In genomic region chr17:45240905-45241314, GRCh38 we compare ENCODE assay signal across 13 cellular contexts. TPM values are rescaled to one million over a fixed set of nuclear protein-coding genes. Genes with fewer than 3 reads are reported as not detected.
DNase-seq lines count a peak whose midpoint lies in the region; ATAC-seq and TF ChIP-seq lines count a peak whose summit lies in the region.
"Had no signal": no experiment of that assay in that cellular context is flagged by ENCODE, and none has a peak within 500 bp of the region (broad histone marks: within the 10 kb centered on the region; RNA-seq: fewer than 3 reads in every experiment).

No MANE protein-coding gene starts in this region.

- H3K36me3 ChIP-seq in mesodermal cell (ENCODE audit: control insufficient read depth, insufficient read depth, low read length) (no peaks in the 10 kb centered on the region), upper lobe of left lung (peaks cover 3 to 85% (median 53%) of the 10 kb centered on the region in 4 donors)

- peak overlapping the region; percentile 8 for H3K4me3 ChIP-seq in choroid plexus epithelial cell (ENCODE audit: low read depth, low read length)
- H3K4me3 ChIP-seq in mesodermal cell (ENCODE audit: extremely low read depth, insufficient read depth, low read length, poor library complexity, severe bottlenecking): peak overlapping the region; percentile 36
- H3K4me3 ChIP-seq in upper lobe of left lung: peak overlapping the region in 3 of 4 donors; percentile 35 to 42 (median 38)

- no peak overlapping the region for H3K4me3 Mint-ChIP-seq in natural killer cell
- no peak overlapping the region for H3K4me3 Mint-ChIP-seq in natural killer cell treated with Interleukin-12 subunit alpha and Interleukin-12 subunit beta and Interleukin-15 and Interleukin-18, amount 100 ng/mL, for 72 hours
- H3K4me3 Mint-ChIP-seq: activated CD8-positive, alpha-beta memory T cell treated with anti-CD3 and anti-CD28 coated beads, Interleukin-2, amount 10 ng/mL, durations not matched to agents 7 days and 5 days; CD14-positive monocyte; HFFc6; memory B cell had no signal

- 64 to 78% methylated on average over 13 to 20 of the region's 21 CpGs for WGBS in mesodermal cell (ENCODE audit: insufficient coverage in 2 of 2), 2 experiments
- WGBS in upper lobe of left lung, 2 donors: 61 to 64% methylated on average over 21 of the region's 21 CpGs

- no peaks in the 10 kb centered on the region for H3K4me1 ChIP-seq in mesodermal cell (ENCODE audit: control insufficient read depth, insufficient read depth, low read length, poor library complexity, severe bottlenecking)
- peaks cover 3 to 17% (median 10%) of the 10 kb centered on the region in 4 donors for H3K4me1 ChIP-seq in upper lobe of left lung

- H3K9me3 ChIP-seq in mesodermal cell (ENCODE audit: control insufficient read depth, low read length) (no peaks in the 10 kb centered on the region), upper lobe of left lung (no peaks in the 10 kb centered on the region)

- H3K27me3 ChIP-seq in upper lobe of left lung: no peaks in the 10 kb centered on the region

- peaks cover 25 to 51% of the 10 kb centered on the region in 2 donors for H3K4me1 Mint-ChIP-seq in natural killer cell
- peaks cover 26 to 38% of the 10 kb centered on the region in 2 donors for H3K4me1 Mint-ChIP-seq in natural killer cell treated with Interleukin-12 subunit alpha and Interleukin-12 subunit beta and Interleukin-15 and Interleukin-18, amount 100 ng/mL, for 72 hours (ENCODE audit: low read depth in 2 of 2)

- in situ Hi-C loops in GM13976 (cut with MboI; ENCODE audit: low sequenced_read_pairs, unreplicated experiment): no loop called here

- peak overlapping the region; percentile 34 to 65 for H3K27ac Mint-ChIP-seq in natural killer cell
- H3K27ac Mint-ChIP-seq in natural killer cell treated with Interleukin-12 subunit alpha and Interleukin-12 subunit beta and Interleukin-15 and Interleukin-18, amount 100 ng/mL, for 72 hours: no peak overlapping the region
- H3K27ac Mint-ChIP-seq: activated CD8-positive, alpha-beta memory T cell treated with anti-CD3 and anti-CD28 coated beads, Interleukin-2, amount 10 ng/mL, durations not matched to agents 7 days and 5 days; HFFc6; memory B cell had no signal

- no peaks in the 10 kb centered on the region for H3K27me3 Mint-ChIP-seq in natural killer cell (ENCODE audit: low read depth in 2 of 2)
- H3K27me3 Mint-ChIP-seq in natural killer cell treated with Interleukin-12 subunit alpha and Interleukin-12 subunit beta and Interleukin-15 and Interleukin-18, amount 100 ng/mL, for 72 hours: no peaks in the 10 kb centered on the region
- H3K27me3 Mint-ChIP-seq: activated CD8-positive, alpha-beta memory T cell treated with anti-CD3 and anti-CD28 coated beads, Interleukin-2, amount 10 ng/mL, durations not matched to agents 7 days and 5 days; memory B cell had no signal

- no peak overlapping the region for H3K27ac ChIP-seq in mesodermal cell (ENCODE audit: low read depth, low read length, severe bottlenecking)
- no peak overlapping the region for H3K27ac ChIP-seq in upper lobe of left lung

- TF ChIP-seq POLR2A in upper lobe of left lung (IDR thresholded peaks at IDR 0.05): no peak

- intact Hi-C loops in natural killer cell (cut with micrococcal nuclease): no loop called here

- H3K9me3 Mint-ChIP-seq in natural killer cell: no peaks in the 10 kb centered on the region
- H3K9me3 Mint-ChIP-seq in natural killer cell treated with Interleukin-12 subunit alpha and Interleukin-12 subunit beta and Interleukin-15 and Interleukin-18, amount 100 ng/mL, for 72 hours: no peaks in the 10 kb centered on the region
- H3K9me3 Mint-ChIP-seq: CD14-positive monocyte, HFFc6, memory B cell had no signal

- TF ChIP-seq CTCF in natural killer cell (IDR thresholded peaks at IDR 0.05) (no peak), choroid plexus epithelial cell (conservative IDR thresholded peaks at IDR 0.05; ENCODE audit: low read depth, low read length) (no peak), upper lobe of left lung (IDR thresholded peaks at IDR 0.05) (no peak), GM13976 (IDR thresholded peaks at IDR 0.05; ENCODE audit: borderline replicate concordance, control extremely low read depth, extremely low read depth, insufficient read depth, missing control alignments) (no peak)

- H3K36me3 Mint-ChIP-seq in natural killer cell: peaks cover 10% of the 10 kb centered on the region
- peaks cover 19% of the 10 kb centered on the region for H3K36me3 Mint-ChIP-seq in natural killer cell treated with Interleukin-12 subunit alpha and Interleukin-12 subunit beta and Interleukin-15 and Interleukin-18, amount 100 ng/mL, for 72 hours

- ATAC-seq in natural killer cell (no peak), upper lobe of left lung (ENCODE audit: low FRiP score in 2 of 2) (no peak), GM21737 (IDR thresholded peaks at IDR 0.05; ENCODE audit: unreplicated experiment) (no peak)
- ATAC-seq in natural killer cell treated with Interleukin-12 subunit alpha and Interleukin-12 subunit beta and Interleukin-15 and Interleukin-18, amount 100 ng/mL, for 72 hours: no peak
- ATAC-seq: activated CD8-positive, alpha-beta memory T cell treated with anti-CD3 and anti-CD28 coated beads, Interleukin-2, amount 10 ng/mL, durations not matched to agents 7 days and 5 days had no signal

- DNase-seq in natural killer cell (no peak), choroid plexus epithelial cell (ENCODE audit: low read depth) (no peak), upper lobe of left lung (peak in 1 of 2 donors; percentile 77), GM13976 (ENCODE audit: low spot score) (no peak), SHP77 treated with DMSO at 0.1 percent for 48 hours (lab: John Stamatoyannopoulos, UW) (no peak)
- DNase-seq in natural killer cell treated with Interleukin-12 subunit alpha and Interleukin-12 subunit beta and Interleukin-15 and Interleukin-18, amount 100 ng/mL, for 72 hours (ENCODE audit: low spot score): no peak
- DNase-seq: activated CD8-positive, alpha-beta memory T cell treated with anti-CD3 and anti-CD28 coated beads, Interleukin-2, amount 10 ng/mL, durations not matched to agents 7 days and 5 days; HFFc6; MM.1S had no signal

- TF ChIP-seq EP300 in upper lobe of left lung (IDR thresholded peaks at IDR 0.05): no peak

RNA-seq across cellular contexts. Expression of gene FMNL1, which starts 19.2 kb away (rescaled TPM):
- total RNA-seq in natural killer cell (100 to 1,000 TPM; 741 to 836 (median 752) TPM), upper lobe of left lung (100 to 1,000 TPM in 3 of 6 donors, 10 to 100 TPM in 3; 42.9 to 119 (median 98.3) TPM)
- total RNA-seq in natural killer cell treated with Interleukin-12 subunit alpha and Interleukin-12 subunit beta and Interleukin-15 and Interleukin-18, amount 100 ng/mL, for 72 hours: 100 to 1,000 TPM; 280 to 380 TPM
- polyA plus RNA-seq in mesodermal cell (2013, experiment 1 of 2): 5.7 TPM
- polyA plus RNA-seq in mesodermal cell (2013, experiment 2 of 2): 3.1 TPM

RNA-seq across cellular contexts. Expression of gene SPATA32, which starts 21.0 kb away (rescaled TPM):
- total RNA-seq in natural killer cell: under 1 TPM in 1 of 3 donors, not detected in 2; 0.43 TPM
- under 1 TPM; 0.62 to 0.81 TPM for total RNA-seq in natural killer cell treated with Interleukin-12 subunit alpha and Interleukin-12 subunit beta and Interleukin-15 and Interleukin-18, amount 100 ng/mL, for 72 hours
- not detected for polyA plus RNA-seq in mesodermal cell (2013, experiment 1 of 2)
- polyA plus RNA-seq in mesodermal cell (2013, experiment 2 of 2): not detected
- under 1 TPM in 1 of 6 donors, not detected in 5; 0.20 TPM for total RNA-seq in upper lobe of left lung
- polyA plus RNA-seq: CD14-positive monocyte had no signal

Comparison
In these comparisons a context has a peak if more than half of its experiments do, and no peak if none do; other contexts are left out.
1. H3K27ac Mint-ChIP-seq: peak in natural killer cell (2 of 2); none in natural killer cell treated with Interleukin-12 subunit alpha and Interleukin-12 subunit beta and Interleukin-15 and Interleukin-18, amount 100 ng/mL, for 72 hours (0 of 2).
2. Peak in every context shown above with its lines, with median percentiles within 50 percentile points of each other: H3K4me3 ChIP-seq.